8 cellular contexts compared by ENCODE assay signal in genomic region chr11:12174145-12175143, GRCh38.
A peak's percentile ranks its signal among the peaks of the same experiment; 100 is the strongest.
DNase-seq lines count a peak whose midpoint lies in the region; ATAC-seq and TF ChIP-seq lines count a peak whose summit lies in the region.

No MANE protein-coding gene starts in this region.

- 64% methylated on average over 4 of the region's 4 CpGs for WGBS in smooth muscle cell (ENCODE audit: low lambda C conversion rate)

- peak; percentile 59 to 64 for DNase-seq in activated T-cell treated with anti-CD3 and anti-CD28 coated beads, Interleukin-2, amount 50 U/mL, for 48 hours
- DNase-seq in smooth muscle cell (lab: John Stamatoyannopoulos, UW; ENCODE audit: unreplicated experiment) (no peak), NCI-H2171 treated with DMSO at 0.1 percent for 48 hours (lab: John Stamatoyannopoulos, UW) (no peak), right atrium auricular region (ENCODE audit: low spot score) (no peak), WTC11 (ENCODE audit: low spot score) (no peak)

- no peak overlapping the region for H2AFZ ChIP-seq in smooth muscle cell (ENCODE audit: low read depth)

- POLR2A ChIA-PET in WTC11 (lab: Charles Lee): no interaction called here

- H3K4me1 ChIP-seq in BLaER1 treated with 17β-estradiol and CSF1 and Interleukin-3, amounts not matched to agents 10 nM and 100 nM: peaks cover 0 to 54% (median 33%) of the 10 kb centered on the region in 10 experiments; a peak in 15 of 20 replicates
- H3K4me1 ChIP-seq in smooth muscle cell (ENCODE audit: low read depth) (peaks cover 8% of the 10 kb centered on the region), right atrium auricular region (peaks cover 0 to 63% of the 10 kb centered on the region in 2 donors)

- H3K27me3 ChIP-seq in BLaER1 treated with 17β-estradiol and CSF1 and Interleukin-3, amounts not matched to agents 10 nM and 100 nM: no peaks in the 10 kb centered on the region
- H3K27me3 ChIP-seq in smooth muscle cell (ENCODE audit: low read depth) (no peaks in the 10 kb centered on the region), right atrium auricular region (no peaks in the 10 kb centered on the region)

- peaks cover 3% of the 10 kb centered on the region for H3K9me3 Mint-ChIP-seq in WTC11

- peaks cover 0 to 6% (median 3%) of the 10 kb centered on the region in 11 experiments; a peak in 5 of 22 replicates for H3K9me3 ChIP-seq in BLaER1 treated with 17β-estradiol and CSF1 and Interleukin-3, amounts not matched to agents 10 nM and 100 nM (replicated peaks in 1 of 11)
- H3K9me3 ChIP-seq in smooth muscle cell (replicated peaks; ENCODE audit: low read depth): no peaks in the 10 kb centered on the region
- peaks cover 0 to 3% of the 10 kb centered on the region in 2 donors for H3K9me3 ChIP-seq in right atrium auricular region

- CTCF ChIA-PET in WTC11 (lab: Charles Lee): no interaction called here

- H3F3A ChIP-seq in smooth muscle cell (ENCODE audit: low read depth): peaks cover 41% of the 10 kb centered on the region

- H3K36me3 Mint-ChIP-seq in WTC11: no peaks in the 10 kb centered on the region

- peak overlapping the region; percentile 23 to 75 (median 55); a peak in 16 of 22 replicates for H3K27ac ChIP-seq in BLaER1 treated with 17β-estradiol and CSF1 and Interleukin-3, amounts not matched to agents 10 nM and 100 nM
- H3K27ac ChIP-seq in smooth muscle cell (ENCODE audit: low read depth) (peak overlapping the region; percentile 99), right atrium auricular region (peak overlapping the region in 1 of 2 donors; percentile 36)

- TF ChIP-seq CTCF in smooth muscle cell (IDR thresholded peaks at IDR 0.05; ENCODE audit: borderline replicate concordance, insufficient read depth, poor library complexity, severe bottlenecking): no peak
- TF ChIP-seq CTCF in right atrium auricular region (IDR thresholded peaks at IDR 0.05): no peak
- no peak for TF ChIP-seq CTCF in WTC11 (IDR thresholded peaks at IDR 0.05)

- H3K4me1 Mint-ChIP-seq in WTC11: peaks cover 11% of the 10 kb centered on the region

- H3K27me3 Mint-ChIP-seq in WTC11 (ENCODE audit: low read depth): no peaks in the 10 kb centered on the region

- ATAC-seq in GM19452 (IDR thresholded peaks at IDR 0.05; ENCODE audit: unreplicated experiment) (peak; percentile 91), HG03439 (IDR thresholded peaks at IDR 0.05; ENCODE audit: unreplicated experiment) (peak; percentile 82), WTC11 (no peak)

- peak overlapping the region in 3 of 11 experiments; percentile 22 to 46 (median 46); a peak in 4 of 22 replicates for H3K9ac ChIP-seq in BLaER1 treated with 17β-estradiol and CSF1 and Interleukin-3, amounts not matched to agents 10 nM and 100 nM
- H3K9ac ChIP-seq in smooth muscle cell (ENCODE audit: low read depth): peak overlapping the region; percentile 78

- H3K79me2 ChIP-seq in smooth muscle cell (ENCODE audit: low read depth): peaks cover 78% of the 10 kb centered on the region

- H3K4me3 Mint-ChIP-seq in WTC11: no peak overlapping the region

- no peaks in the 10 kb centered on the region; a peak in 1 of 22 replicates for H3K36me3 ChIP-seq in BLaER1 treated with 17β-estradiol and CSF1 and Interleukin-3, amounts not matched to agents 10 nM and 100 nM
- H3K36me3 ChIP-seq in smooth muscle cell (ENCODE audit: low read depth) (no peaks in the 10 kb centered on the region), right atrium auricular region (no peaks in the 10 kb centered on the region)

- no peak overlapping the region for H3K27ac Mint-ChIP-seq in WTC11

- H3K4me3 ChIP-seq in BLaER1 treated with 17β-estradiol and CSF1 and Interleukin-3, amounts not matched to agents 10 nM and 100 nM: no peak overlapping the region; a peak in 1 of 20 replicates
- H3K4me3 ChIP-seq in smooth muscle cell (no peak overlapping the region), right atrium auricular region (no peak overlapping the region)

- H3K4me2 ChIP-seq in BLaER1 treated with 17β-estradiol and CSF1 and Interleukin-3, amounts not matched to agents 10 nM and 100 nM: peak overlapping the region in 10 of 11 experiments; percentile 10 to 73 (median 55); a peak in 17 of 22 replicates
- H3K4me2 ChIP-seq in smooth muscle cell: peak overlapping the region; percentile 23

- H4K20me1 ChIP-seq in BLaER1 treated with 17β-estradiol and CSF1 and Interleukin-3, amounts not matched to agents 10 nM and 100 nM: no peaks in the 10 kb centered on the region
- H4K20me1 ChIP-seq in smooth muscle cell (ENCODE audit: low read depth): no peaks in the 10 kb centered on the region

TF ChIP-seq in WTC11, 78 proteins besides CTCF, POLR2A, EP300 and RAD21 (continues in another document):
- TF ChIP-seq ZSCAN18 (CRISPR knock-in tag; IDR thresholded peaks at IDR 0.05) (no peak), USF1 (CRISPR knock-in tag; IDR thresholded peaks at IDR 0.05) (no peak), ZNF416 (CRISPR knock-in tag; IDR thresholded peaks at IDR 0.05) (no peak), ZNF281 (CRISPR knock-in tag; IDR thresholded peaks at IDR 0.05) (no peak), CDX4 (CRISPR knock-in tag; IDR thresholded peaks at IDR 0.05; ENCODE audit: borderline replicate concordance) (no peak), NFATC4 (CRISPR knock-in tag; IDR thresholded peaks at IDR 0.05) (no peak), AR (CRISPR knock-in tag; IDR thresholded peaks at IDR 0.05) (no peak)

Comparison
In these comparisons a context has a peak if more than half of its experiments do, and no peak if none do; other contexts are left out.
1. DNase-seq: peak in activated T-cell treated with anti-CD3 and anti-CD28 coated beads, Interleukin-2, amount 50 U/mL, for 48 hours (2 of 2); none in smooth muscle cell (single experiment), NCI-H2171 treated with DMSO at 0.1 percent for 48 hours (single experiment), right atrium auricular region (single experiment) and WTC11 (single experiment).